30 cellular contexts compared by ENCODE assay signal in the genomic region with DNA sequence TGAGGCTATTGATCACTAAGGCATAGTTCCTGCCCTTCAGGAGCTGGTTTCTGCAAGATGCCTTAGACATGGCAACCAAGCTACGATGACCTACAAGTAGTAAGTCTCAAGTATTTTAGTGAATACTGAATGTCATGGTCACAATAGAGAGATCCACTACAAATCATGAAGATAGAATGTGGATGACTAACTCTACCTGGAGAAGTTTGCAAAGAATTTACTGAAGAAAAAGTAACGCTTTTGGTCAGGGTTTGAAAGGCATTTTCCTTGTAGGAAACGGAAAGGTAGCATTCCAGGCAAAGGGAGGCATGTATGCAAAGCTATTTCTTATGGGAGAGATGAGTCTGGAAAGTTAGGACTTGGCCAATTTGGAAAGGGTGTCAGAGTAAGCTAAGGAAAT.
"Had no signal": no experiment of that assay in that cellular context is flagged by ENCODE, and none has a peak within 500 bp of the region (broad histone marks: within the 10 kb centered on the region; RNA-seq: fewer than 3 reads in every experiment).

No MANE protein-coding gene starts in this region.

- H3K79me2 ChIP-seq: hepatocyte had no signal

- H3K4me3 ChIP-seq: dorsolateral prefrontal cortex, gastroesophageal sphincter, heart left ventricle, hepatocyte, lower lobe of right lung, ovary, psoas muscle, sigmoid colon, skin epidermis, spleen, testis, tibial artery, upper lobe of left lung had no signal

- H3K27me3 ChIP-seq: dorsolateral prefrontal cortex, foreskin keratinocyte, gastroesophageal sphincter, heart left ventricle, hepatocyte, ovary, sigmoid colon, spleen, testis, tibial artery, upper lobe of left lung had no signal

- H3K36me3 Mint-ChIP-seq: naive thymus-derived CD8-positive, alpha-beta T cell; stimulated activated memory B cell treated with anti-CD40 and anti-IgM and Interleukin-4, amounts not matched to agents 10 μg/mL and 1 μg/mL and 100 μg/mL, for 72 hours had no signal

- H3K9me3 Mint-ChIP-seq: nephron progenitor cell had no signal

- FAIRE-seq: colon, islet of Langerhans, urothelium cell line had no signal

- DNase-seq: dorsolateral prefrontal cortex; effector CD4-positive, alpha-beta T cell; heart left ventricle; left ventricle myocardium superior; lower lobe of right lung; naive thymus-derived CD8-positive, alpha-beta T cell; nephron progenitor cell; occipital lobe; ovary; posterior cingulate gyrus; psoas muscle; right cardiac atrium; sigmoid colon; spleen; stimulated activated CD4-positive, alpha-beta T cell treated with anti-CD3 and anti-CD28 coated beads, Interleukin-4, amount 100 ng/mL, for 4 hours; stimulated activated naive CD8-positive, alpha-beta T cell treated with anti-CD3 and anti-CD28 coated beads, Interleukin-15, Interleukin-2, amounts not matched to agents 100 U/mL and 50 U/mL, for 24 hours; substantia nigra; testis; tibial artery; upper lobe of left lung had no signal

- H3K36me3 ChIP-seq: gastroesophageal sphincter, heart left ventricle, lower lobe of right lung, ovary, sigmoid colon, spleen, tibial artery, upper lobe of left lung had no signal

- H3K4me1 Mint-ChIP-seq: naive thymus-derived CD8-positive, alpha-beta T cell; stimulated activated memory B cell treated with anti-CD40 and anti-IgM and Interleukin-4, amounts not matched to agents 10 μg/mL and 1 μg/mL and 100 μg/mL, for 72 hours had no signal

- H3K27ac Mint-ChIP-seq: naive thymus-derived CD8-positive, alpha-beta T cell; nephron progenitor cell; stimulated activated memory B cell treated with anti-CD40 and anti-IgM and Interleukin-4, amounts not matched to agents 10 μg/mL and 1 μg/mL and 100 μg/mL, for 72 hours had no signal

- H3K27ac ChIP-seq: dorsolateral prefrontal cortex, epithelial cell of prostate, foreskin keratinocyte, gastroesophageal sphincter, heart left ventricle, hepatocyte, lower lobe of right lung, ovary, psoas muscle, sigmoid colon, skin epidermis, spleen, testis, tibial artery, upper lobe of left lung had no signal

- H3K9me3 ChIP-seq: gastroesophageal sphincter, heart left ventricle, lower lobe of right lung, ovary, psoas muscle, sigmoid colon, spleen, testis, tibial artery, upper lobe of left lung had no signal

- H2AFZ ChIP-seq: hepatocyte had no signal

- H3K27me3 Mint-ChIP-seq: naive thymus-derived CD8-positive, alpha-beta T cell; stimulated activated memory B cell treated with anti-CD40 and anti-IgM and Interleukin-4, amounts not matched to agents 10 μg/mL and 1 μg/mL and 100 μg/mL, for 72 hours had no signal

- ATAC-seq: esophagus mucosa; foreskin keratinocyte; gastroesophageal sphincter; heart left ventricle; left ventricle myocardium superior; lower lobe of right lung; naive thymus-derived CD8-positive, alpha-beta T cell; psoas muscle; right cardiac atrium; stimulated activated memory B cell treated with anti-CD40 and anti-IgM and Interleukin-4, amounts not matched to agents 10 μg/mL and 1 μg/mL and 100 μg/mL, for 72 hours; stimulated activated naive CD8-positive, alpha-beta T cell treated with anti-CD3 and anti-CD28 coated beads, Interleukin-15, Interleukin-2, amounts not matched to agents 100 U/mL and 50 U/mL, for 24 hours had no signal

- H3K4me2 ChIP-seq: hepatocyte had no signal

- H3K4me1 ChIP-seq: lower lobe of right lung, psoas muscle, testis, tibial artery had no signal

- H3K4me3 Mint-ChIP-seq: naive thymus-derived CD8-positive, alpha-beta T cell; nephron progenitor cell; stimulated activated memory B cell treated with anti-CD40 and anti-IgM and Interleukin-4, amounts not matched to agents 10 μg/mL and 1 μg/mL and 100 μg/mL, for 72 hours had no signal
